In the genomic region with DNA sequence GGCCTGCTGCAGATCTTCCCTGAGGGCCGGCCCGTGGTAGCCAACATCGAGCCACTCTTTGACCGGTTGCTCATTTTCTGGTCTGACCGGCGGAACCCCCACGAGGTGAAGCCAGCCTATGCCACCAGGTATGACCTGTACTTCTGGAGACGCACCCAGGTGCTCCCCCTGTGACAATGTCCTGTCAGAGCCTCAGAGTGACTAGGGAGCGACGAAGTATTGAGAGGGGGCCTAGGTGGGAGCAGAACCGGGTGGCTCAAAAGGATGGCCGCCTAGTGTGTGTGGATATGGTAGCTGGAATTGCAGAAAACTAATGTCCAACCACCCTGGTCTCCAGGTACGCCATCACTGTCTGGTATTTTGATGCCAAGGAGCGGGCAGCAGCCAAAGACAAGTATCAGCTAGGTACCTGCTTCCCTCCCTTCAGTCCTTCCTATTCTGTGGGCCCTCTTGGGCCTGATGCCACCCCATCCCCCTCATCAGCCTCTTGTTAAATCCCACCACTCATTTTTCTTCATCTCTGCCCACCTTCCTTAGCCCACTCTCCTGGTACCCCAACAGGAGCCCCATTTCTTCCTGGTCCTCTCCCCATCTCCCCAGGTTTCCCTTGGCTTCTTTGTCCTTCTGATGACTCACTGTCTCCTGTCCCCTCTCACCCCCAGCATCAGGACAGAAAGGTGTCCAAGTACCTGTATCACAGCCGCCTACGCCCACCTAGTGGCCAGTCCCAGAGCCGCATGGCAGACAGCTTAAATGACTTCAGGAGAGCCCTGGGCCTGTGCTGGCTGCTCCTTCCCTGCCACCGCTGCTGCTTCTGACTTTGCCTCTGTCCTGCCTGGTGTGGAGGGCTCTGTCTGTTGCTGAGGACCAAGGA, we compare ENCODE assay signal across 1 cellular context.
TF ChIP-seq lines count a peak whose summit lies in the region.

No MANE protein-coding gene starts in this region.

TF ChIP-seq in endothelial cell of umbilical vein, 7 proteins besides CTCF, POLR2A, EP300 and RAD21:
- TF ChIP-seq MYC (IDR thresholded peaks at IDR 0.05; ENCODE audit: low read depth, low read length), result no peak
- TF ChIP-seq FOS (IDR thresholded peaks at IDR 0.05; ENCODE audit: borderline replicate concordance, insufficient read depth, low read length), result no peak
- TF ChIP-seq EZH2 (IDR thresholded peaks at IDR 0.05; ENCODE audit: borderline replicate concordance, low read depth, low read length, severe bottlenecking), result no peak
- no peak for TF ChIP-seq GATA2 (IDR thresholded peaks at IDR 0.05; ENCODE audit: insufficient read depth, insufficient read length, low read depth, low read length)
- TF ChIP-seq, protein P1, sequence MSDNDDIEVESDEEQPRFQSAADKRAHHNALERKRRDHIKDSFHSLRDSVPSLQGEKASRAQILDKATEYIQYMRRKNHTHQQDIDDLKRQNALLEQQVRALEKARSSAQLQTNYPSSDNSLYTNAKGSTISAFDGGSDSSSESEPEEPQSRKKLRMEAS (IDR thresholded peaks at IDR 0.05; ENCODE audit: insufficient read depth, insufficient read length), result no peak
